2 cellular contexts compared by ENCODE assay signal in genomic region chr11:9722023-9722422, GRCh38.
TF ChIP-seq lines count a peak whose summit lies in the region.

No MANE protein-coding gene starts in this region.

TF ChIP-seq in K562, 482 proteins besides CTCF, POLR2A, EP300 and RAD21 (continued from another document):
- TF ChIP-seq ELF4 (CRISPR knock-in tag; IDR thresholded peaks at IDR 0.05), result no peak
- peak; percentile 26 for TF ChIP-seq CHD4 (IDR thresholded peaks at IDR 0.05; ENCODE audit: insufficient read depth, insufficient replicate concordance, low read depth, low read length, poor library complexity, severe bottlenecking)
- TF ChIP-seq ARID3B (CRISPR knock-in tag; IDR thresholded peaks at IDR 0.05; ENCODE audit: borderline replicate concordance), result no peak
- 0 out of 2 replicates have a peak, but pooled peaks have one; percentile 14 for TF ChIP-seq BCOR (IDR thresholded peaks at IDR 0.05)
- TF ChIP-seq ILK (tag; IDR thresholded peaks at IDR 0.05; ENCODE audit: borderline replicate concordance, low read depth), result no peak
- TF ChIP-seq PYGO2 (tag; IDR thresholded peaks at IDR 0.05), result no peak
- TF ChIP-seq FOXJ2 (tag; IDR thresholded peaks at IDR 0.05), result no peak
- TF ChIP-seq TRIM25 (IDR thresholded peaks at IDR 0.05; ENCODE audit: borderline replicate concordance), result no peak
- no peak for TF ChIP-seq HNRNPL (IDR thresholded peaks at IDR 0.05; ENCODE audit: low read depth, low read length)
- no peak for TF ChIP-seq GATA2 (CRISPR knock-in tag; IDR thresholded peaks at IDR 0.05)
- TF ChIP-seq ARID2 (IDR thresholded peaks at IDR 0.05), result no peak
- TF ChIP-seq ZBTB49 (CRISPR knock-in tag; IDR thresholded peaks at IDR 0.05; ENCODE audit: borderline replicate concordance), result no peak

TF ChIP-seq in HEK293T, 16 proteins besides CTCF, POLR2A, EP300 and RAD21 (continued from another document):
- TF ChIP-seq PKNOX1 (IDR thresholded peaks at IDR 0.05) (no peak), ZNF384 (IDR thresholded peaks at IDR 0.05) (no peak), HDGF (IDR thresholded peaks at IDR 0.05; ENCODE audit: borderline replicate concordance) (no peak), ELF4 (IDR thresholded peaks at IDR 0.05) (no peak), CTBP1 (IDR thresholded peaks at IDR 0.05; ENCODE audit: borderline replicate concordance) (no peak), NFRKB (IDR thresholded peaks at IDR 0.05) (no peak), BHLHE40 (IDR thresholded peaks at IDR 0.05; ENCODE audit: borderline replicate concordance) (no peak), TARDBP (IDR thresholded peaks at IDR 0.05) (no peak), SUZ12 (IDR thresholded peaks at IDR 0.05) (no peak), ARNT (IDR thresholded peaks at IDR 0.05) (no peak), SP1 (IDR thresholded peaks at IDR 0.05) (no peak)
